In the genomic region with DNA sequence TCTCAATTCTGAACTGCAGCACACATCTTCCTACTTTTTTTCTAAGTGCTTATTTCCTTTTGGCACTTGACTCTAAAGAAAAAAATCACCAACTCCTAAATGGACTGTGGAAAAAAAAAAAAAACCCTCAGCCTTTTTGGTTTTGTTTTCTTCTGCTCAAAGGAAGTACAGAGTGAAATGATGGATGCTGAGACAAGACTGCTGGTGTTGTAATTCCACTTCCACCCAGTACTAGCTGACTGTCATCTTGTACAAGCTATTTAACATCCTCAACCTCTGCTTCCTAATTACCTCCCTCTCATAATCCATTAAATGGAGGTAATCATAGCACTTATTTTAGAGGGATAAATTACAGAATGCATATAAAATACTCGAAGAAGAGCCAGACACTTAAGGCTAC, we compare ENCODE assay signal across 13 cellular contexts.
A peak's percentile ranks its signal among the peaks of the same experiment; 100 is the strongest.
DNase-seq lines count a peak whose midpoint lies in the region; ATAC-seq, FAIRE-seq and TF ChIP-seq lines count a peak whose summit lies in the region.
"Had no signal": no experiment of that assay in that cellular context is flagged by ENCODE, and none has a peak within 500 bp of the region (broad histone marks: within the 10 kb centered on the region; RNA-seq: fewer than 3 reads in every experiment).

No MANE protein-coding gene starts in this region.

- H3K4me3 ChIP-seq in sigmoid colon = no peak overlapping the region
- H3K4me3 ChIP-seq: GM23338 had no signal

- H3K36me3 Mint-ChIP-seq in neural crest cell (ENCODE audit: low read depth) = peaks cover 3% of the 10 kb centered on the region

- no peak for ATAC-seq in GM21381 (IDR thresholded peaks at IDR 0.05; ENCODE audit: unreplicated experiment)
- ATAC-seq: GM23338 had no signal

- TF ChIP-seq EP300 in sigmoid colon (IDR thresholded peaks at IDR 0.05) = no peak

- DNase-seq in GF-D8 (lab: John Stamatoyannopoulos, UW) = peak; percentile 39
- peak; percentile 47 to 49 for DNase-seq in Kasumi-1 (lab: John Stamatoyannopoulos, UW)
- peak; percentile 29 for DNase-seq in dermis blood vessel endothelial cell
- no peak for DNase-seq in neural crest cell (ENCODE audit: low read depth, low spot score)
- no peak for DNase-seq in frontal cortex (ENCODE audit: low spot score in 2 of 2)
- no peak for DNase-seq in sigmoid colon
- DNase-seq: activated B cell treated with CpG ODN at 0.5 μM for 24 hours; activated naive CD4-positive, alpha-beta T cell; effector CD8-positive, alpha-beta T cell; NCI-H1092 treated with DMSO at 0.1 percent for 48 hours; trophoblast cell had no signal

- peaks cover 2% of the 10 kb centered on the region for H3K9me3 Mint-ChIP-seq in neural crest cell
- H3K9me3 Mint-ChIP-seq: activated B cell treated with CpG ODN at 0.5 μM for 24 hours, GM23338 had no signal

- intact Hi-C loops in sigmoid colon (cut with DNase I) = no loop called here

- H3K9me3 ChIP-seq in sigmoid colon = no peaks in the 10 kb centered on the region

- H3K27ac ChIP-seq in sigmoid colon = peak overlapping the region in 2 of 4 donors; percentile 17 to 49

- peaks cover 0 to 10% (median 0%) of the 10 kb centered on the region in 4 donors for H3K36me3 ChIP-seq in sigmoid colon

- 35 to 53% methylated on average over 1 of the region's 1 CpG for WGBS in sigmoid colon, 2 donors

- peaks cover 15% of the 10 kb centered on the region for H3K4me1 Mint-ChIP-seq in neural crest cell
- H3K4me1 Mint-ChIP-seq: activated B cell treated with CpG ODN at 0.5 μM for 24 hours had no signal

- TF ChIP-seq POLR2A in sigmoid colon (IDR thresholded peaks at IDR 0.05) = no peak

- no peak overlapping the region for H3K4me3 Mint-ChIP-seq in neural crest cell
- H3K4me3 Mint-ChIP-seq: activated B cell treated with CpG ODN at 0.5 μM for 24 hours, GM23338 had no signal

- no peaks in the 10 kb centered on the region for H3K27me3 ChIP-seq in sigmoid colon

- peaks cover 0 to 25% (median 18%) of the 10 kb centered on the region in 4 donors for H3K4me1 ChIP-seq in sigmoid colon

- TF ChIP-seq CTCF in neural crest cell (conservative IDR thresholded peaks at IDR 0.05) (peak; percentile 12), sigmoid colon (IDR thresholded peaks at IDR 0.05) (peak in 1 of 4 experiments; percentile 13)

- no peaks in the 10 kb centered on the region for H3K27me3 Mint-ChIP-seq in neural crest cell (ENCODE audit: low read depth)

- H3K27ac Mint-ChIP-seq in neural crest cell (ENCODE audit: unreplicated experiment) = no peak overlapping the region
- H3K27ac Mint-ChIP-seq: activated B cell treated with CpG ODN at 0.5 μM for 24 hours had no signal

- FAIRE-seq in frontal cortex (lab: Jason Lieb, UNC) = no peak

Comparison
In these comparisons a context has a peak if more than half of its experiments do, and no peak if none do; other contexts are left out.
1. DNase-seq: peak in GF-D8 (single experiment), Kasumi-1 (2 of 2) and dermis blood vessel endothelial cell (single experiment); none in neural crest cell (single experiment), frontal cortex (0 of 2) and sigmoid colon (single experiment).